In genomic region chr4:25863347-25863784, GRCh38 we compare ENCODE assay signal across 1 cellular context.
TF ChIP-seq lines count a peak whose summit lies in the region.

No MANE protein-coding gene starts in this region.

TF ChIP-seq in HCT116, 20 proteins besides CTCF, POLR2A, EP300 and RAD21 (continued from another document):
- TF ChIP-seq ZBTB33 (IDR thresholded peaks at IDR 0.05; ENCODE audit: extremely low read depth, insufficient replicate concordance, low read length) (no peak), JUND (IDR thresholded peaks at IDR 0.05) (no peak), TCF7L2 (IDR thresholded peaks at IDR 0.05; ENCODE audit: borderline replicate concordance, extremely low read depth, insufficient read depth, insufficient read length) (no peak)
